ENCODE assay signal across 25 cellular contexts in the genomic region with DNA sequence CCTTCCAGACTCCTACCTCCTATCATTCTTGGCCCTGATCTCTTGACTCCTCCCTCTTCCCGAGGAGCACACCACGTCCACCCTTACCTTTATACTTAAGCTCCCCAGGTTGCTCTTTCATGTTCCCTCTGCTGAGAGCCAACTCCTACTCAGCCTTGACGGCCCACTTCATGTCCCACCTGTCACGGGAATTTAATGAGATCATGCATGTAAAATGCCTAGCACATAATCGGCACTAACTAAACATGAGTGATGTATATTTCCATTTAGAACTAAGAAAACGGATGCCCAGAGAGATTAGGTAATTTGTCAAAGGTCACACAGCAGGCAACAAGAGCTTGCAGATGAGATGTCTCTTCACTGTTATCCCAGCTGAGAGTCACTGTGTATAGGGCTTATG. TPM values are rescaled to one million over a fixed set of nuclear protein-coding genes. Genes with fewer than 3 reads are reported as not detected.
"Had no signal": no experiment of that assay in that cellular context is flagged by ENCODE, and none has a peak within 500 bp of the region (broad histone marks: within the 10 kb centered on the region; RNA-seq: fewer than 3 reads in every experiment).

No MANE protein-coding gene starts in this region.

- H3K27me3 ChIP-seq: suprapubic skin, testis, thyroid gland, tibial artery, tibial nerve, transverse colon, upper lobe of left lung, upper lobe of right lung, uterus, vagina had no signal

- H3K27ac ChIP-seq: stomach, suprapubic skin, testis, thoracic aorta, thyroid gland, tibial artery, tibial nerve, transverse colon, upper lobe of left lung, upper lobe of right lung, uterus, vagina had no signal

- H3K9me3 ChIP-seq: suprapubic skin, testis, thyroid gland, transverse colon, uterus, vagina had no signal

- H3K4me3 ChIP-seq: stomach, suprapubic skin, testis, thoracic aorta, thyroid gland, tibial artery, tibial nerve, transverse colon, upper lobe of left lung, upper lobe of right lung, uterus, vagina had no signal

- H3K36me3 ChIP-seq: stomach, suprapubic skin, thoracic aorta, thyroid gland, tibial artery, tibial nerve, transverse colon, upper lobe of left lung, upper lobe of right lung, uterus, vagina had no signal

- DNase-seq: stimulated activated CD4-positive, alpha-beta T cell treated with anti-CD3 and anti-CD28 coated beads, Interleukin-2, amount 100 ng/mL, for 48 hours; stimulated activated CD4-positive, alpha-beta T cell treated with anti-CD3 and anti-CD28 coated beads, Interleukin-4, amount 100 ng/mL, for 1 hour; stimulated activated CD4-positive, alpha-beta T cell treated with anti-CD3 and anti-CD28 coated beads, Interleukin-4, amount 100 ng/mL, for 24 hours; stimulated activated CD4-positive, alpha-beta T cell treated with anti-CD3 and anti-CD28 coated beads, Interleukin-4, amount 100 ng/mL, for 4 hours; stimulated activated CD8-positive, alpha-beta memory T cell treated with anti-CD3 and anti-CD28 coated beads, Interleukin-4, amount 100 ng/mL, for 48 hours; stimulated activated naive B cell treated with anti-CD40 and anti-IgM and Interleukin-4, amounts not matched to agents 10 μg/mL and 1 μg/mL and 100 μg/mL, for 72 hours; stimulated activated naive CD4-positive, alpha-beta T cell; stimulated activated naive CD4-positive, alpha-beta T cell treated with Interleukin-2 at 50 U/mL for 16 hours; stimulated activated naive CD8-positive, alpha-beta T cell treated with anti-CD3 and anti-CD28 coated beads, Interleukin-15, amount 100 ng/mL, for 72 hours; stimulated activated naive CD8-positive, alpha-beta T cell treated with anti-CD3 and anti-CD28 coated beads, Interleukin-15, Interleukin-2, amounts not matched to agents 100 U/mL and 50 U/mL, for 24 hours; stomach; substantia nigra; testis; thyroid gland; tibial artery; transverse colon; trophoblast cell; upper lobe of left lung; upper lobe of right lung; uterus had no signal

- H3K4me1 ChIP-seq: stomach, suprapubic skin, testis, thyroid gland, tibial artery, transverse colon, upper lobe of left lung, upper lobe of right lung, uterus, vagina had no signal

RNA-seq across cellular contexts. Expression of a gene that starts 45.1 kb away (rescaled TPM):
- total RNA-seq: subcutaneous adipose tissue had no signal
